23 cellular contexts compared by ENCODE assay signal in the genomic region with DNA sequence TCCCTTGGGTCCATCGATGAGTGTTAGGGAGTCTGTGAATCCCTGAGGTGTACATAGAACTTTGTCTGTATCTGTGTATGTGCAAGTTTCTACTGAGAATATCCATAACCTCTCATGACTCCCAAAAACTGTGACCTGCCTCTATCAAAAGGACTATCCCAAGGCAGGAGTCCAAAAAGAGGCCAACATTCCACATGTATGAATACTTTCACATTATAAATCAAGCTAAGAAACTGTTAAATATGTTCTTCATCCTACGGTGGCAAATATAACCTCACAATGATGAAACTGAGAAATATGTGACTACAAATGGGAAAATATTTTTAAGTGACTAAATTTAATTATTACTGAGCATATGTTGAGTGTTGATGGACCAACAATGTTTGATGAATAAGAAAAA.
"Had no signal": no experiment of that assay in that cellular context is flagged by ENCODE, and none has a peak within 500 bp of the region (broad histone marks: within the 10 kb centered on the region; RNA-seq: fewer than 3 reads in every experiment).

No MANE protein-coding gene starts in this region.

- H3K27ac ChIP-seq: epithelial cell of prostate, esophagus muscularis mucosa, gastrocnemius medialis, heart right ventricle, parathyroid adenoma, prostate gland, right lobe of liver, spleen, tibial artery, upper lobe of left lung, uterus had no signal

- H3K36me3 Mint-ChIP-seq: stimulated activated memory B cell treated with anti-CD40 and anti-IgM and Interleukin-4, amounts not matched to agents 10 μg/mL and 1 μg/mL and 100 μg/mL, for 72 hours had no signal

- H3K9me3 Mint-ChIP-seq: dendritic cell treated with granulocyte-macrophage colony-stimulating factor and Interleukin-4, amounts not matched to agents 40 ng/mL and 50 ng/mL, for 4 days; effector memory CD8-positive, alpha-beta T cell; nephron progenitor cell; stimulated activated naive CD8-positive, alpha-beta T cell treated with anti-CD3 and anti-CD28 coated beads, Interleukin-15, Interleukin-2, amounts not matched to agents 100 ng/mL and 50 ng/mL, for 24 hours had no signal

- H2AFZ ChIP-seq: parathyroid adenoma had no signal

- H3K27me3 ChIP-seq: esophagus muscularis mucosa, gastrocnemius medialis, heart right ventricle, right lobe of liver, spleen, tibial artery, upper lobe of left lung, uterus had no signal

- H3K4me3 ChIP-seq: esophagus muscularis mucosa, gastrocnemius medialis, heart right ventricle, prostate gland, right lobe of liver, spleen, tibial artery, upper lobe of left lung, uterus had no signal

- H3K9me3 ChIP-seq: esophagus muscularis mucosa, gastrocnemius medialis, heart right ventricle, prostate gland, right lobe of liver, spleen, tibial artery, upper lobe of left lung, uterus had no signal

- ATAC-seq: effector memory CD8-positive, alpha-beta T cell; gastrocnemius medialis; heart right ventricle; naive thymus-derived CD4-positive, alpha-beta T cell; right lobe of liver; stimulated activated memory B cell treated with anti-CD40 and anti-IgM and Interleukin-4, amounts not matched to agents 10 μg/mL and 1 μg/mL and 100 μg/mL, for 72 hours had no signal

- H3K79me2 ChIP-seq: parathyroid adenoma had no signal

- H3K36me3 ChIP-seq: esophagus muscularis mucosa, gastrocnemius medialis, heart right ventricle, prostate gland, right lobe of liver, spleen, tibial artery, upper lobe of left lung, uterus had no signal

- H3K4me1 ChIP-seq: esophagus muscularis mucosa, gastrocnemius medialis, heart right ventricle, parathyroid adenoma, prostate gland, right lobe of liver, upper lobe of left lung, uterus had no signal

- H3K4me3 Mint-ChIP-seq: dendritic cell treated with granulocyte-macrophage colony-stimulating factor and Interleukin-4, amounts not matched to agents 40 ng/mL and 50 ng/mL, for 4 days; effector memory CD8-positive, alpha-beta T cell; naive thymus-derived CD4-positive, alpha-beta T cell; nephron progenitor cell; stimulated activated memory B cell treated with anti-CD40 and anti-IgM and Interleukin-4, amounts not matched to agents 10 μg/mL and 1 μg/mL and 100 μg/mL, for 72 hours; stimulated activated naive CD8-positive, alpha-beta T cell treated with anti-CD3 and anti-CD28 coated beads, Interleukin-15, Interleukin-2, amounts not matched to agents 100 ng/mL and 50 ng/mL, for 24 hours had no signal

- H3K27me3 Mint-ChIP-seq: dendritic cell treated with granulocyte-macrophage colony-stimulating factor and Interleukin-4, amounts not matched to agents 40 ng/mL and 50 ng/mL, for 4 days had no signal

- H3K9ac ChIP-seq: parathyroid adenoma had no signal

- H3K4me1 Mint-ChIP-seq: nephron progenitor cell had no signal

- H3K27ac Mint-ChIP-seq: dendritic cell treated with granulocyte-macrophage colony-stimulating factor and Interleukin-4, amounts not matched to agents 40 ng/mL and 50 ng/mL, for 4 days; effector memory CD8-positive, alpha-beta T cell; naive thymus-derived CD4-positive, alpha-beta T cell; nephron progenitor cell; stimulated activated memory B cell treated with anti-CD40 and anti-IgM and Interleukin-4, amounts not matched to agents 10 μg/mL and 1 μg/mL and 100 μg/mL, for 72 hours; stimulated activated naive CD8-positive, alpha-beta T cell treated with anti-CD3 and anti-CD28 coated beads, Interleukin-15, Interleukin-2, amounts not matched to agents 100 ng/mL and 50 ng/mL, for 24 hours had no signal

- DNase-seq: effector memory CD8-positive, alpha-beta T cell; gastrocnemius medialis; heart right ventricle; hypothalamus; kidney glomerular epithelial cell; mesendoderm; naive thymus-derived CD4-positive, alpha-beta T cell; nephron progenitor cell; right lobe of liver; spleen; stimulated activated CD4-positive, alpha-beta T cell treated with anti-CD3 and anti-CD28 coated beads, Interleukin-15, amount 100 ng/mL, for 24 hours; stimulated activated CD4-positive, alpha-beta T cell treated with anti-CD3 and anti-CD28 coated beads, Interleukin-1b, Interleukin-23, amount 100 ng/mL, for 48 hours; stimulated activated CD4-positive, alpha-beta T cell treated with anti-CD3 and anti-CD28 coated beads, Interleukin-4, amount 100 ng/mL, for 24 hours; tibial artery; upper lobe of left lung; uterus had no signal
